Comparison of ENCODE assay signal across 29 cellular contexts in genomic region chr4:101068115-101068514, GRCh38.
"Had no signal": no experiment of that assay in that cellular context is flagged by ENCODE, and none has a peak within 500 bp of the region (broad histone marks: within the 10 kb centered on the region; RNA-seq: fewer than 3 reads in every experiment).

No MANE protein-coding gene starts in this region.

- DNase-seq: activated CD4-positive, alpha-beta memory T cell treated with anti-CD3 and anti-CD28 coated beads, Interleukin-2, amount 10 ng/mL, durations not matched to agents 7 days and 5 days; activated CD4-positive, alpha-beta T cell treated with anti-CD3 and anti-CD28 coated beads for 1 hour; activated CD4-positive, alpha-beta T cell treated with anti-CD3 and anti-CD28 coated beads for 4 hours; activated CD4-positive, alpha-beta T cell treated with anti-CD3 and anti-CD28 coated beads, Interleukin-2, amount 10 ng/mL, durations not matched to agents 7 days and 5 days; activated CD4-positive, alpha-beta T cell treated with anti-CD3 and anti-CD28 coated beads, Interleukin-2, amount 50 U/mL, for 4 hours; activated CD8-positive, alpha-beta memory T cell treated with anti-CD3 and anti-CD28 coated beads, Interleukin-2, amount 50 U/mL, for 48 hours; activated effector memory CD4-positive, alpha-beta T cell treated with Interleukin-2 at 50 U/mL for 16 hours; activated gamma-delta T cell treated with Interleukin-2 at 50 U/mL for 16 hours; activated naive CD4-positive, alpha-beta T cell treated with anti-CD3 and anti-CD28 coated beads, Interleukin-2, amount 50 U/mL, for 16 hours; activated naive CD4-positive, alpha-beta T cell treated with Interleukin-2 at 50 U/mL for 16 hours; activated T-cell treated with anti-CD3 and anti-CD28 coated beads for 4 hours; activated T-cell treated with anti-CD3 and anti-CD28 coated beads, Interleukin-2, amount 50 U/mL, for 24 hours; adrenal gland; amygdala; cortex of kidney; dermis blood vessel endothelial cell; effector CD8-positive, alpha-beta T cell; esophagus squamous epithelium; head of caudate nucleus; T-helper 2 cell had no signal

- ATAC-seq: activated T-helper 17 cell treated with anti-CD3 and anti-CD28 coated beads, Interleukin-2, amount 50 U/mL, for 72 hours; WTC11 had no signal

- H3K4me1 Mint-ChIP-seq: activated CD4-positive, alpha-beta memory T cell treated with anti-CD3 and anti-CD28 coated beads, Interleukin-2, amount 10 ng/mL, durations not matched to agents 7 days and 5 days; activated CD4-positive, alpha-beta T cell treated with anti-CD3 and anti-CD28 coated beads, Interleukin-2, amount 10 ng/mL, durations not matched to agents 7 days and 5 days; activated T-helper 17 cell treated with anti-CD3 and anti-CD28 coated beads, Interleukin-2, amount 50 U/mL, for 72 hours; central memory CD8-positive, alpha-beta T cell had no signal

- H3K4me3 Mint-ChIP-seq: activated CD4-positive, alpha-beta memory T cell treated with anti-CD3 and anti-CD28 coated beads, Interleukin-2, amount 10 ng/mL, durations not matched to agents 7 days and 5 days; activated CD4-positive, alpha-beta T cell treated with anti-CD3 and anti-CD28 coated beads, Interleukin-2, amount 10 ng/mL, durations not matched to agents 7 days and 5 days; activated naive CD8-positive, alpha-beta T cell; activated T-cell treated with anti-CD3 and anti-CD28 coated beads, Interleukin-2, amount 50 U/mL, for 24 hours; activated T-helper 17 cell treated with anti-CD3 and anti-CD28 coated beads, Interleukin-2, amount 50 U/mL, for 72 hours; brain; central memory CD8-positive, alpha-beta T cell; WTC11 had no signal

- H3K4me1 ChIP-seq: ascending aorta, breast epithelium had no signal

- H3K4me3 ChIP-seq: adrenal gland, ascending aorta, breast epithelium, cardiac muscle cell, esophagus squamous epithelium had no signal

- H3K27ac ChIP-seq: adrenal gland, ascending aorta, breast epithelium, cardiac muscle cell, epithelial cell of prostate, esophagus squamous epithelium had no signal

- H3K36me3 Mint-ChIP-seq: WTC11 had no signal

- H3K36me3 ChIP-seq: adrenal gland, ascending aorta, breast epithelium, cardiac muscle cell had no signal

- H3K27me3 Mint-ChIP-seq: activated CD4-positive, alpha-beta memory T cell treated with anti-CD3 and anti-CD28 coated beads, Interleukin-2, amount 10 ng/mL, durations not matched to agents 7 days and 5 days; activated CD4-positive, alpha-beta T cell treated with anti-CD3 and anti-CD28 coated beads, Interleukin-2, amount 10 ng/mL, durations not matched to agents 7 days and 5 days; activated naive CD8-positive, alpha-beta T cell; activated T-cell treated with anti-CD3 and anti-CD28 coated beads, Interleukin-2, amount 50 U/mL, for 24 hours; activated T-helper 17 cell treated with anti-CD3 and anti-CD28 coated beads, Interleukin-2, amount 50 U/mL, for 72 hours; brain; central memory CD8-positive, alpha-beta T cell had no signal

- H3K27ac Mint-ChIP-seq: activated CD4-positive, alpha-beta memory T cell treated with anti-CD3 and anti-CD28 coated beads, Interleukin-2, amount 10 ng/mL, durations not matched to agents 7 days and 5 days; activated CD4-positive, alpha-beta T cell treated with anti-CD3 and anti-CD28 coated beads, Interleukin-2, amount 10 ng/mL, durations not matched to agents 7 days and 5 days; activated naive CD8-positive, alpha-beta T cell; activated T-cell treated with anti-CD3 and anti-CD28 coated beads, Interleukin-2, amount 50 U/mL, for 24 hours; activated T-helper 17 cell treated with anti-CD3 and anti-CD28 coated beads, Interleukin-2, amount 50 U/mL, for 72 hours; brain; WTC11 had no signal

- H3K9me3 Mint-ChIP-seq: activated CD4-positive, alpha-beta memory T cell treated with anti-CD3 and anti-CD28 coated beads, Interleukin-2, amount 10 ng/mL, durations not matched to agents 7 days and 5 days; activated CD4-positive, alpha-beta T cell treated with anti-CD3 and anti-CD28 coated beads, Interleukin-2, amount 10 ng/mL, durations not matched to agents 7 days and 5 days; activated T-cell treated with anti-CD3 and anti-CD28 coated beads, Interleukin-2, amount 50 U/mL, for 24 hours; activated T-helper 17 cell treated with anti-CD3 and anti-CD28 coated beads, Interleukin-2, amount 50 U/mL, for 72 hours; brain; central memory CD8-positive, alpha-beta T cell; WTC11 had no signal

- H3K27me3 ChIP-seq: adrenal gland, ascending aorta, breast epithelium, cardiac muscle cell, esophagus squamous epithelium had no signal

- H3K9me3 ChIP-seq: adrenal gland, ascending aorta, breast epithelium, esophagus squamous epithelium had no signal
